ENCODE assay signal across 14 cellular contexts in genomic region chr17:51439395-51440229, GRCh38.
A peak's percentile ranks its signal among the peaks of the same experiment; 100 is the strongest.
DNase-seq lines count a peak whose midpoint lies in the region; ATAC-seq and TF ChIP-seq lines count a peak whose summit lies in the region.
"Had no signal": no experiment of that assay in that cellular context is flagged by ENCODE, and none has a peak within 500 bp of the region (broad histone marks: within the 10 kb centered on the region; RNA-seq: fewer than 3 reads in every experiment).

No MANE protein-coding gene starts in this region.

- H3K36me3 Mint-ChIP-seq in CD4-positive, CD25-positive, alpha-beta regulatory T cell: peaks cover 5% of the 10 kb centered on the region
- H3K36me3 Mint-ChIP-seq in activated CD4-positive, alpha-beta memory T cell treated with anti-CD3 and anti-CD28 coated beads, Interleukin-2, amount 10 ng/mL, durations not matched to agents 7 days and 5 days (ENCODE audit: low read depth): peaks cover 7% of the 10 kb centered on the region

- H3K27ac ChIP-seq in CD4-positive, CD25-positive, alpha-beta regulatory T cell (ENCODE audit: insufficient read depth, low read length, poor library complexity, severe bottlenecking): no peak overlapping the region
- no peak overlapping the region for H3K27ac ChIP-seq in stomach
- H3K27ac ChIP-seq: left lung, ovary had no signal

- H3K27ac Mint-ChIP-seq in CD4-positive, CD25-positive, alpha-beta regulatory T cell: peak overlapping the region in 2 of 3 donors; percentile 28 to 42
- peak overlapping the region; percentile 10 for H3K27ac Mint-ChIP-seq in activated CD4-positive, alpha-beta memory T cell treated with anti-CD3 and anti-CD28 coated beads, Interleukin-2, amount 10 ng/mL, durations not matched to agents 7 days and 5 days
- H3K27ac Mint-ChIP-seq: activated T-cell treated with anti-CD3 and anti-CD28 coated beads, Interleukin-2, amount 50 U/mL, for 72 hours had no signal

- no peaks in the 10 kb centered on the region for H3K9me3 ChIP-seq in CD4-positive, CD25-positive, alpha-beta regulatory T cell (ENCODE audit: control insufficient read depth in 2 of 2, low read length in 2 of 2)
- H3K9me3 ChIP-seq in stomach: no peaks in the 10 kb centered on the region
- H3K9me3 ChIP-seq: Caco-2, left lung, ovary had no signal

- H3K27me3 ChIP-seq in CD4-positive, CD25-positive, alpha-beta regulatory T cell (ENCODE audit: control insufficient read depth, insufficient read depth, low read length): no peaks in the 10 kb centered on the region
- peaks cover 0 to 4% (median 0%) of the 10 kb centered on the region in 3 donors for H3K27me3 ChIP-seq in stomach
- H3K27me3 ChIP-seq: left lung, ovary had no signal

- peaks cover 12 to 36% (median 23%) of the 10 kb centered on the region in 4 donors for H3K4me1 Mint-ChIP-seq in CD4-positive, CD25-positive, alpha-beta regulatory T cell
- peaks cover 48% of the 10 kb centered on the region for H3K4me1 Mint-ChIP-seq in activated CD4-positive, alpha-beta memory T cell treated with anti-CD3 and anti-CD28 coated beads, Interleukin-2, amount 10 ng/mL, durations not matched to agents 7 days and 5 days

- POLR2A ChIA-PET in activated CD4-positive, alpha-beta memory T cell treated with anti-CD3 and anti-CD28 coated beads, Interleukin-2, amount 10 ng/mL, durations not matched to agents 7 days and 5 days (lab: Charles Lee): no interaction called here

- no peaks in the 10 kb centered on the region for H3K36me3 ChIP-seq in CD4-positive, CD25-positive, alpha-beta regulatory T cell (ENCODE audit: control insufficient read depth, insufficient read depth, low read length)
- H3K36me3 ChIP-seq in stomach: no peaks in the 10 kb centered on the region
- H3K36me3 ChIP-seq: left lung, ovary had no signal

- intact Hi-C loops in stomach (cut with DNase I; ENCODE audit: low total_unique reads): no loop called here

- no peak for TF ChIP-seq EP300 in stomach (IDR thresholded peaks at IDR 0.05)

- peaks cover 6% of the 10 kb centered on the region for H3K27me3 Mint-ChIP-seq in CD4-positive, CD25-positive, alpha-beta regulatory T cell
- peaks cover 4% of the 10 kb centered on the region for H3K27me3 Mint-ChIP-seq in activated CD4-positive, alpha-beta memory T cell treated with anti-CD3 and anti-CD28 coated beads, Interleukin-2, amount 10 ng/mL, durations not matched to agents 7 days and 5 days
- H3K27me3 Mint-ChIP-seq: stimulated activated naive CD8-positive, alpha-beta T cell treated with anti-CD3 and anti-CD28 coated beads, Interleukin-15, amount 100 ng/mL, for 72 hours had no signal

- H3K4me3 Mint-ChIP-seq in CD4-positive, CD25-positive, alpha-beta regulatory T cell: no peak overlapping the region
- no peak overlapping the region for H3K4me3 Mint-ChIP-seq in activated CD4-positive, alpha-beta memory T cell treated with anti-CD3 and anti-CD28 coated beads, Interleukin-2, amount 10 ng/mL, durations not matched to agents 7 days and 5 days
- H3K4me3 Mint-ChIP-seq: activated T-cell treated with anti-CD3 and anti-CD28 coated beads, Interleukin-2, amount 50 U/mL, for 72 hours; stimulated activated naive CD8-positive, alpha-beta T cell treated with anti-CD3 and anti-CD28 coated beads, Interleukin-15, amount 100 ng/mL, for 72 hours had no signal

- DNase-seq in CD4-positive, CD25-positive, alpha-beta regulatory T cell: peak in 1 of 3 donors; percentile 21
- DNase-seq in NB4 (ENCODE audit: low read depth) (peak; percentile 45), islet precursor cell (peak; percentile 94), NCI-H1930 (lab: John Stamatoyannopoulos, UW) (no peak), stomach (no peak)
- DNase-seq in activated CD4-positive, alpha-beta memory T cell treated with anti-CD3 and anti-CD28 coated beads, Interleukin-2, amount 10 ng/mL, durations not matched to agents 7 days and 5 days: no peak
- no peak for DNase-seq in stimulated activated CD4-positive, alpha-beta T cell treated with anti-CD3 and anti-CD28 coated beads, Interleukin-1b, Interleukin-23, amount 100 ng/mL, for 48 hours
- DNase-seq: activated T-cell treated with anti-CD3 and anti-CD28 coated beads, Interleukin-2, amount 50 U/mL, for 72 hours; Caco-2; left lung; ovary; stimulated activated naive CD8-positive, alpha-beta T cell treated with anti-CD3 and anti-CD28 coated beads, Interleukin-15, amount 100 ng/mL, for 72 hours; T-helper 9 cell had no signal

- H3K4me1 ChIP-seq in CD4-positive, CD25-positive, alpha-beta regulatory T cell (ENCODE audit: control insufficient read depth, insufficient read depth, low read length, poor library complexity, severe bottlenecking): peaks cover 18% of the 10 kb centered on the region
- no peaks in the 10 kb centered on the region for H3K4me1 ChIP-seq in stomach
- H3K4me1 ChIP-seq: Caco-2, left lung had no signal

- CTCF ChIA-PET in activated CD4-positive, alpha-beta memory T cell treated with anti-CD3 and anti-CD28 coated beads, Interleukin-2, amount 10 ng/mL, durations not matched to agents 7 days and 5 days (lab: Charles Lee): interaction anchor here (1.8 kb wide), 1 partner anchor 22 kb away, joined by 4 read pairs; no protein-coding TSS in a partner anchor

- TF ChIP-seq CTCF in NB4 (IDR thresholded peaks at IDR 0.05; ENCODE audit: low read depth, low read length) (no peak), stomach (IDR thresholded peaks at IDR 0.05) (no peak)

- no peak for ATAC-seq in CD4-positive, CD25-positive, alpha-beta regulatory T cell (ENCODE audit: low read depth in 2 of 2)
- ATAC-seq in GM21381 (IDR thresholded peaks at IDR 0.05; ENCODE audit: unreplicated experiment): no peak
- ATAC-seq: activated T-cell treated with anti-CD3 and anti-CD28 coated beads, Interleukin-2, amount 50 U/mL, for 72 hours; left lung; stimulated activated naive CD8-positive, alpha-beta T cell treated with anti-CD3 and anti-CD28 coated beads, Interleukin-15, amount 100 ng/mL, for 72 hours had no signal

- no peaks in the 10 kb centered on the region for H3K9me3 Mint-ChIP-seq in CD4-positive, CD25-positive, alpha-beta regulatory T cell
- H3K9me3 Mint-ChIP-seq in activated CD4-positive, alpha-beta memory T cell treated with anti-CD3 and anti-CD28 coated beads, Interleukin-2, amount 10 ng/mL, durations not matched to agents 7 days and 5 days: no peaks in the 10 kb centered on the region
- H3K9me3 Mint-ChIP-seq: stimulated activated naive CD8-positive, alpha-beta T cell treated with anti-CD3 and anti-CD28 coated beads, Interleukin-15, amount 100 ng/mL, for 72 hours had no signal

- TF ChIP-seq POLR2A in NB4 (IDR thresholded peaks at IDR 0.05; ENCODE audit: extremely low read depth, insufficient read length) (no peak), stomach (IDR thresholded peaks at IDR 0.05) (no peak)

- H3K4me3 ChIP-seq in CD4-positive, CD25-positive, alpha-beta regulatory T cell (ENCODE audit: low read depth, low read length): no peak overlapping the region
- H3K4me3 ChIP-seq in NB4 (ENCODE audit: low read depth, low read length) (no peak overlapping the region), stomach (no peak overlapping the region)
- H3K4me3 ChIP-seq: left lung, ovary had no signal

- 40 to 73% (median 61%) methylated on average over 8 of the region's 8 CpGs for WGBS in stomach, 5 donors

Comparison
In these comparisons a context has a peak if more than half of its experiments do, and no peak if none do; other contexts are left out.
1. DNase-seq: peak in NB4 (single experiment) and islet precursor cell (single experiment); none in activated CD4-positive, alpha-beta memory T cell treated with anti-CD3 and anti-CD28 coated beads, Interleukin-2, amount 10 ng/mL, durations not matched to agents 7 days and 5 days (single experiment), NCI-H1930 (0 of 2), stimulated activated CD4-positive, alpha-beta T cell treated with anti-CD3 and anti-CD28 coated beads, Interleukin-1b, Interleukin-23, amount 100 ng/mL, for 48 hours (single experiment) and stomach (single experiment).